In genomic region chr18:9649164-9649540, GRCh38 we compare ENCODE assay signal across 26 cellular contexts. TPM values are rescaled to one million over a fixed set of nuclear protein-coding genes. Genes with fewer than 3 reads are reported as not detected.
DNase-seq lines count a peak whose midpoint lies in the region; ATAC-seq and TF ChIP-seq lines count a peak whose summit lies in the region.
"Had no signal": no experiment of that assay in that cellular context is flagged by ENCODE, and none has a peak within 500 bp of the region (broad histone marks: within the 10 kb centered on the region; RNA-seq: fewer than 3 reads in every experiment).

No MANE protein-coding gene starts in this region.

- no peak for TF ChIP-seq CTCF in right atrium auricular region (IDR thresholded peaks at IDR 0.05)

- ATAC-seq in GM19455 (IDR thresholded peaks at IDR 0.05; ENCODE audit: unreplicated experiment), result no peak
- ATAC-seq: activated T-cell treated with anti-CD3 and anti-CD28 coated beads, Interleukin-2, amount 50 U/mL, for 4 hours; HepG2; stimulated activated naive B cell treated with anti-CD40 and anti-IgM and Interleukin-4, amounts not matched to agents 10 μg/mL and 1 μg/mL and 100 μg/mL, for 72 hours had no signal

- no peak overlapping the region for H3K4me3 ChIP-seq in SK-N-MC
- no peak overlapping the region for H3K4me3 ChIP-seq in skin epidermis
- no peak overlapping the region for H3K4me3 ChIP-seq in right atrium auricular region
- H3K4me3 ChIP-seq: adrenal gland, cardiac muscle cell, suprapubic skin, uterus had no signal

- H3K27ac ChIP-seq in SK-N-MC, result peak overlapping the region; percentile 18; the same call in 1 of the 2 replicates
- H3K27ac ChIP-seq in skin epidermis, result peak overlapping the region in 14 of 21 experiments; percentile 22 to 79 (median 46)
- no peak overlapping the region for H3K27ac ChIP-seq in right atrium auricular region
- H3K27ac ChIP-seq: adrenal gland, cardiac muscle cell, HL-60, suprapubic skin, uterus, WERI-Rb-1 had no signal

- no peaks in the 10 kb centered on the region for H3K27me3 ChIP-seq in right atrium auricular region
- H3K27me3 ChIP-seq: adrenal gland, cardiac muscle cell, suprapubic skin, uterus had no signal

- H3K36me3 ChIP-seq in SK-N-MC (ENCODE audit: insufficient read depth, low read length) (no peaks in the 10 kb centered on the region), right atrium auricular region (no peaks in the 10 kb centered on the region)
- H3K36me3 ChIP-seq: adrenal gland, cardiac muscle cell, suprapubic skin, uterus, WERI-Rb-1 had no signal

- DNase-seq in EL, result peak; percentile 26
- no peak for DNase-seq in SK-N-MC (ENCODE audit: low read depth, low spot score)
- peak; percentile 80 for DNase-seq in fibroblast of peridontal ligament (ENCODE audit: extremely low read depth)
- no peak for DNase-seq in right atrium auricular region (ENCODE audit: low spot score)
- no peak for DNase-seq in GDM1 (lab: John Stamatoyannopoulos, UW)
- DNase-seq: activated CD4-positive, alpha-beta T cell treated with anti-CD3 and anti-CD28 coated beads, Interleukin-2, amount 10 ng/mL, durations not matched to agents 24 days and 14 days; activated naive CD4-positive, alpha-beta T cell; activated T-cell treated with anti-CD3 and anti-CD28 coated beads, Interleukin-2, amount 50 U/mL, for 4 hours; adrenal gland; CD4-positive, alpha-beta memory T cell; H7; NCI-H1092; NCI-H2029; NCI-H2227 treated with DMSO at 0.1 percent for 48 hours; NCI-H69; nucleus accumbens; stimulated activated CD4-positive, alpha-beta T cell treated with anti-CD3 and anti-CD28 coated beads, Interleukin-4, amount 100 ng/mL, for 1 hour; stimulated activated naive B cell treated with anti-CD40 and anti-IgM and Interleukin-4, amounts not matched to agents 10 μg/mL and 1 μg/mL and 100 μg/mL, for 72 hours; uterus; WERI-Rb-1 had no signal

- no peak overlapping the region for H3K9ac ChIP-seq in SK-N-MC (ENCODE audit: insufficient read length)

- H3K9me3 ChIP-seq in SK-N-MC (ENCODE audit: low read depth, low read length) (no peaks in the 10 kb centered on the region), right atrium auricular region (no peaks in the 10 kb centered on the region)
- H3K9me3 ChIP-seq: adrenal gland, suprapubic skin, uterus had no signal

- no peaks in the 10 kb centered on the region for H3K4me1 ChIP-seq in right atrium auricular region
- H3K4me1 ChIP-seq: adrenal gland, uterus had no signal

RNA-seq across cellular contexts. Expression of gene PPP4R1, which starts 34.8 kb away (rescaled TPM):
- total RNA-seq in right atrium auricular region, result 10 to 100 TPM; 38.9 to 51.4 TPM

RNA-seq across cellular contexts. Expression of gene RAB31, which starts 58.9 kb away (rescaled TPM):
- 10 to 100 TPM in 1 of 2 donors, 1 to 10 TPM in 1; 9.9 to 29.2 TPM for total RNA-seq in right atrium auricular region
- total RNA-seq: activated CD4-positive, alpha-beta T cell treated with anti-CD3 and anti-CD28 coated beads, Interleukin-2, amount 10 ng/mL, durations not matched to agents 24 days and 14 days had no signal

Comparison
In these comparisons a context has a peak if more than half of its experiments do, and no peak if none do; other contexts are left out.
1. DNase-seq: peak in EL (single experiment) and fibroblast of peridontal ligament (single experiment); none in SK-N-MC (single experiment), right atrium auricular region (single experiment) and GDM1 (single experiment).
2. H3K27ac ChIP-seq: peak in SK-N-MC (single experiment) and skin epidermis (14 of 21); none in right atrium auricular region (0 of 2).